15 cellular contexts compared by ENCODE assay signal in genomic region chr2:5990021-5990420, GRCh38.
DNase-seq lines count a peak whose midpoint lies in the region; ATAC-seq lines count a peak whose summit lies in the region.
"Had no signal": no experiment of that assay in that cellular context is flagged by ENCODE, and none has a peak within 500 bp of the region (broad histone marks: within the 10 kb centered on the region; RNA-seq: fewer than 3 reads in every experiment).

No MANE protein-coding gene starts in this region.

- no peak overlapping the region for H3K4me3 ChIP-seq in neuronal stem cell (ENCODE audit: low read length in 2 of 2)
- H3K4me3 ChIP-seq in naive thymus-derived CD4-positive, alpha-beta T cell (ENCODE audit: low read length): no peak overlapping the region
- H3K4me3 ChIP-seq: BLaER1 treated with 17β-estradiol and CSF1 and Interleukin-3, amounts not matched to agents 10 nM and 100 nM had no signal

- peaks cover 0 to 1% of the 10 kb centered on the region in 2 donors for H3K9me3 ChIP-seq in neuronal stem cell (replicated peaks in 1 of 2; ENCODE audit: control insufficient read depth in 2 of 2, insufficient read depth in 1 of 2, low read depth in 1 of 2, low read length in 2 of 2)
- no peaks in the 10 kb centered on the region for H3K9me3 ChIP-seq in naive thymus-derived CD4-positive, alpha-beta T cell (ENCODE audit: control insufficient read depth in 2 of 3, low read length in 3 of 3)
- H3K9me3 ChIP-seq: BLaER1 treated with 17β-estradiol and CSF1 and Interleukin-3, amounts not matched to agents 10 nM and 100 nM; Caco-2 had no signal

- POLR2A ChIA-PET in naive thymus-derived CD4-positive, alpha-beta T cell (lab: Charles Lee): no interaction called here

- intact Hi-C loops in naive thymus-derived CD4-positive, alpha-beta T cell (cut with micrococcal nuclease): no loop called here

- H3K4me2 ChIP-seq in neuronal stem cell (ENCODE audit: insufficient read depth, low read length, poor library complexity, severe bottlenecking): no peak overlapping the region
- H3K4me2 ChIP-seq: BLaER1 treated with 17β-estradiol and CSF1 and Interleukin-3, amounts not matched to agents 10 nM and 100 nM had no signal

- no peak overlapping the region for H3K27ac ChIP-seq in neuronal stem cell (replicated peaks; ENCODE audit: low read length)
- H3K27ac ChIP-seq in naive thymus-derived CD4-positive, alpha-beta T cell (ENCODE audit: low read depth, low read length): no peak overlapping the region
- H3K27ac ChIP-seq: BLaER1 treated with 17β-estradiol and CSF1 and Interleukin-3, amounts not matched to agents 10 nM and 100 nM; C4-2B had no signal

- peaks cover 0 to 5% (median under 1%) of the 10 kb centered on the region in 5 donors for H3K27me3 Mint-ChIP-seq in naive thymus-derived CD4-positive, alpha-beta T cell
- H3K27me3 Mint-ChIP-seq: B cell; CD4-positive, alpha-beta T cell had no signal

- no peaks in the 10 kb centered on the region for H3K36me3 Mint-ChIP-seq in naive thymus-derived CD4-positive, alpha-beta T cell
- H3K36me3 Mint-ChIP-seq: CD8-positive, alpha-beta T cell had no signal

- H2AK5ac ChIP-seq in neuronal stem cell (ENCODE audit: low read depth, low read length): peak overlapping the region; percentile 9

- no peak overlapping the region for H4K8ac ChIP-seq in neuronal stem cell (ENCODE audit: low read depth, low read length)

- WGBS in neuronal stem cell (ENCODE audit: extremely low coverage in 2 of 2, insufficient read length in 2 of 2, insufficient replicate concordance in 1 of 2), 2 donors: no CpG with 5 or more reads among the region's 4 CpGs

- H3K4me1 ChIP-seq in neuronal stem cell (ENCODE audit: control insufficient read depth in 2 of 2, insufficient read depth in 1 of 2, low read depth in 1 of 2, low read length in 2 of 2): peaks cover 5 to 35% of the 10 kb centered on the region in 2 donors
- H3K4me1 ChIP-seq in naive thymus-derived CD4-positive, alpha-beta T cell (ENCODE audit: control insufficient read depth in 2 of 2, insufficient read depth in 2 of 2, low read length in 2 of 2): no peaks in the 10 kb centered on the region
- H3K4me1 ChIP-seq: Caco-2 had no signal

- peaks cover 0 to 4% (median 0%) of the 10 kb centered on the region in 11 donors for H3K9me3 Mint-ChIP-seq in naive thymus-derived CD4-positive, alpha-beta T cell
- H3K9me3 Mint-ChIP-seq: CD4-positive, alpha-beta T cell; CD8-positive, alpha-beta T cell had no signal

- H3K4me1 Mint-ChIP-seq in naive thymus-derived CD4-positive, alpha-beta T cell: no peaks in the 10 kb centered on the region
- H3K4me1 Mint-ChIP-seq: B cell had no signal

- no peak overlapping the region for H3K4me3 Mint-ChIP-seq in naive thymus-derived CD4-positive, alpha-beta T cell
- H3K4me3 Mint-ChIP-seq: B cell; CD4-positive, alpha-beta T cell; CD8-positive, alpha-beta T cell had no signal

- peak; percentile 1 for DNase-seq in kidney tubule cell (ENCODE audit: low spot score)
- DNase-seq in neuronal stem cell (ENCODE audit: low spot score): no peak
- no peak for DNase-seq in naive thymus-derived CD4-positive, alpha-beta T cell
- DNase-seq in SK-N-DZ (ENCODE audit: low spot score): no peak
- no peak for DNase-seq in stimulated activated CD8-positive, alpha-beta memory T cell treated with anti-CD3 and anti-CD28 coated beads, Interleukin-4, amount 100 ng/mL, for 48 hours
- DNase-seq: 8988T; AML-193; Caco-2; Calu3; CD4-positive, alpha-beta T cell; CD8-positive, alpha-beta T cell; GF-D8 had no signal

- H2BK15ac ChIP-seq in neuronal stem cell (ENCODE audit: low read length): no peak overlapping the region

- no peak for ATAC-seq in naive thymus-derived CD4-positive, alpha-beta T cell
- ATAC-seq: CD8-positive, alpha-beta T cell had no signal

- no peak overlapping the region for H3K9ac ChIP-seq in neuronal stem cell (ENCODE audit: low read depth, low read length, poor library complexity)
- H3K9ac ChIP-seq: BLaER1 treated with 17β-estradiol and CSF1 and Interleukin-3, amounts not matched to agents 10 nM and 100 nM had no signal

- no peak overlapping the region for H3K27ac Mint-ChIP-seq in naive thymus-derived CD4-positive, alpha-beta T cell
- H3K27ac Mint-ChIP-seq: B cell; CD4-positive, alpha-beta T cell; CD8-positive, alpha-beta T cell had no signal

- CTCF ChIA-PET in naive thymus-derived CD4-positive, alpha-beta T cell (lab: Charles Lee): no interaction called here

- no peak overlapping the region for H2BK5ac ChIP-seq in neuronal stem cell (ENCODE audit: low read length)

- no peak overlapping the region for H3K4ac ChIP-seq in neuronal stem cell (ENCODE audit: low read length)

- no peak overlapping the region for H2AFZ ChIP-seq in neuronal stem cell (ENCODE audit: low read length)

- no peaks in the 10 kb centered on the region for H3K79me1 ChIP-seq in neuronal stem cell (ENCODE audit: low read depth, low read length)

- H3K18ac ChIP-seq in neuronal stem cell (ENCODE audit: low read length): peak overlapping the region; percentile 44

- no peak overlapping the region for H4K91ac ChIP-seq in neuronal stem cell (ENCODE audit: low read depth, low read length, poor library complexity)

- no peaks in the 10 kb centered on the region for H3K36me3 ChIP-seq in neuronal stem cell (replicated peaks in 1 of 2; ENCODE audit: control insufficient read depth in 2 of 2, insufficient read depth in 2 of 2, low read length in 2 of 2)
- H3K36me3 ChIP-seq in naive thymus-derived CD4-positive, alpha-beta T cell (ENCODE audit: control insufficient read depth in 2 of 3, insufficient read depth in 3 of 3, low read length in 3 of 3): no peaks in the 10 kb centered on the region
- H3K36me3 ChIP-seq: BLaER1 treated with 17β-estradiol and CSF1 and Interleukin-3, amounts not matched to agents 10 nM and 100 nM had no signal

- H3K23ac ChIP-seq in neuronal stem cell (ENCODE audit: low read depth, low read length, poor library complexity): no peak overlapping the region

- peak overlapping the region; percentile 0 for H2BK12ac ChIP-seq in neuronal stem cell (ENCODE audit: low read length)

- no peak overlapping the region for H3K14ac ChIP-seq in neuronal stem cell (ENCODE audit: low read length)

- H2BK120ac ChIP-seq in neuronal stem cell (ENCODE audit: low read depth, low read length): no peak overlapping the region

- H3K27me3 ChIP-seq in neuronal stem cell (ENCODE audit: control insufficient read depth in 3 of 3, insufficient read depth in 3 of 3, low read depth in 1 of 3, low read length in 3 of 3): no peaks in the 10 kb centered on the region
- H3K27me3 ChIP-seq in naive thymus-derived CD4-positive, alpha-beta T cell (ENCODE audit: control insufficient read depth in 2 of 2, insufficient read depth in 2 of 2, low read length in 2 of 2): no peaks in the 10 kb centered on the region
- H3K27me3 ChIP-seq: BLaER1 treated with 17β-estradiol and CSF1 and Interleukin-3, amounts not matched to agents 10 nM and 100 nM had no signal
